1 cellular context compared by ENCODE assay signal in genomic region chr11:64206457-64207246, GRCh38.
TF ChIP-seq lines count a peak whose summit lies in the region.

Gene FERMT3 (plus strand): TSS chr11:64206721. CDS start chr11:64207365, 644 bp downstream.

TF ChIP-seq in K562, 482 proteins besides CTCF, POLR2A, EP300 and RAD21 (continued from another document and continues in another):
- TF ChIP-seq ARID3B (CRISPR knock-in tag; IDR thresholded peaks at IDR 0.05; ENCODE audit: borderline replicate concordance), result no peak
- no peak for TF ChIP-seq PURB (CRISPR knock-in tag; IDR thresholded peaks at IDR 0.05; ENCODE audit: low read depth)
- no peak for TF ChIP-seq HIVEP1 (CRISPR knock-in tag; IDR thresholded peaks at IDR 0.05)
- TF ChIP-seq CBX8 (IDR thresholded peaks at IDR 0.05; ENCODE audit: borderline replicate concordance, extremely low read depth, low read depth, low read length, poor library complexity, severe bottlenecking), result no peak
- no peak for TF ChIP-seq FOXJ2 (tag; IDR thresholded peaks at IDR 0.05)
- TF ChIP-seq TCF7L2 (IDR thresholded peaks at IDR 0.05; ENCODE audit: low read depth, low read length), result no peak
- TF ChIP-seq ZNF165 (CRISPR knock-in tag; IDR thresholded peaks at IDR 0.05; ENCODE audit: borderline replicate concordance), result no peak
- TF ChIP-seq ZBTB43 (CRISPR knock-in tag; IDR thresholded peaks at IDR 0.05), result no peak
- no peak for TF ChIP-seq XRCC3 (IDR thresholded peaks at IDR 0.05)
- no peak for TF ChIP-seq CCAR2 (IDR thresholded peaks at IDR 0.05; ENCODE audit: low read depth, low read length)
- TF ChIP-seq ZNF77 (CRISPR knock-in tag; IDR thresholded peaks at IDR 0.05), result no peak
- no peak for TF ChIP-seq ZNF3 (CRISPR knock-in tag; IDR thresholded peaks at IDR 0.05)
- TF ChIP-seq, protein P1, sequence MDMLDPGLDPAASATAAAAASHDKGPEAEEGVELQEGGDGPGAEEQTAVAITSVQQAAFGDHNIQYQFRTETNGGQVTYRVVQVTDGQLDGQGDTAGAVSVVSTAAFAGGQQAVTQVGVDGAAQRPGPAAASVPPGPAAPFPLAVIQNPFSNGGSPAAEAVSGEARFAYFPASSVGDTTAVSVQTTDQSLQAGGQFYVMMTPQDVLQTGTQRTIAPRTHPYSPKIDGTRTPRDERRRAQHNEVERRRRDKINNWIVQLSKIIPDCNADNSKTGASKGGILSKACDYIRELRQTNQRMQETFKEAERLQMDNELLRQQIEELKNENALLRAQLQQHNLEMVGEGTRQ (CRISPR knock-in tag; IDR thresholded peaks at IDR 0.05), result no peak
- 0 out of 4 replicates have a peak, but pooled peaks of 1 of the 2 experiments have one; percentile 17 for TF ChIP-seq NRF1 (conservative IDR thresholded peaks at IDR 0.05 in 1 of 2, IDR thresholded peaks at IDR 0.05 in 1 of 2)
- no peak for TF ChIP-seq ZNF134 (CRISPR knock-in tag; conservative IDR thresholded peaks at IDR 0.05)
- TF ChIP-seq POLR2B (IDR thresholded peaks at IDR 0.05; ENCODE audit: low read depth, partially characterized antibody), result peak; percentile 70
- no peak; the same call in 1 of the 2 replicates for TF ChIP-seq XRCC5 (IDR thresholded peaks at IDR 0.05; ENCODE audit: low read depth, low read length)
- no peak for TF ChIP-seq ESRRA (IDR thresholded peaks at IDR 0.05; ENCODE audit: borderline replicate concordance, low read depth)
- no peak for TF ChIP-seq ZNF140 (CRISPR knock-in tag; IDR thresholded peaks at IDR 0.05)
- TF ChIP-seq SREBF2 (CRISPR knock-in tag; IDR thresholded peaks at IDR 0.05), result 0 out of 2 replicates have a peak, but pooled peaks have one; percentile 79
- no peak for TF ChIP-seq ZC3H8 (IDR thresholded peaks at IDR 0.05)
- no peak for TF ChIP-seq DPF2 (IDR thresholded peaks at IDR 0.05)
- TF ChIP-seq GTF2B (IDR thresholded peaks at IDR 0.05; ENCODE audit: extremely low read depth, insufficient read length), result no peak
- TF ChIP-seq DACH1 (IDR thresholded peaks at IDR 0.05; ENCODE audit: partially characterized antibody), result no peak
- no peak for TF ChIP-seq ZNF217 (CRISPR knock-in tag; IDR thresholded peaks at IDR 0.05)
- TF ChIP-seq ZNF551 (CRISPR knock-in tag; IDR thresholded peaks at IDR 0.05), result no peak
- TF ChIP-seq KLF1 (tag; IDR thresholded peaks at IDR 0.05), result no peak
- TF ChIP-seq, protein P2, sequence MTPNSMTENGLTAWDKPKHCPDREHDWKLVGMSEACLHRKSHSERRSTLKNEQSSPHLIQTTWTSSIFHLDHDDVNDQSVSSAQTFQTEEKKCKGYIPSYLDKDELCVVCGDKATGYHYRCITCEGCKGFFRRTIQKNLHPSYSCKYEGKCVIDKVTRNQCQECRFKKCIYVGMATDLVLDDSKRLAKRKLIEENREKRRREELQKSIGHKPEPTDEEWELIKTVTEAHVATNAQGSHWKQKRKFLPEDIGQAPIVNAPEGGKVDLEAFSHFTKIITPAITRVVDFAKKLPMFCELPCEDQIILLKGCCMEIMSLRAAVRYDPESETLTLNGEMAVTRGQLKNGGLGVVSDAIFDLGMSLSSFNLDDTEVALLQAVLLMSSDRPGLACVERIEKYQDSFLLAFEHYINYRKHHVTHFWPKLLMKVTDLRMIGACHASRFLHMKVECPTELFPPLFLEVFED (CRISPR knock-in tag; conservative IDR thresholded peaks at IDR 0.05), result peak; percentile 29; the same call in 1 of the 2 replicates
- no peak for TF ChIP-seq RBM17 (IDR thresholded peaks at IDR 0.05; ENCODE audit: borderline replicate concordance, low read depth, low read length)
- no peak; the same call in 1 of the 2 replicates for TF ChIP-seq CTBP1 (IDR thresholded peaks at IDR 0.05; ENCODE audit: borderline replicate concordance)
- TF ChIP-seq KLF16 (IDR thresholded peaks at IDR 0.05), result no peak
- TF ChIP-seq, protein P3, sequence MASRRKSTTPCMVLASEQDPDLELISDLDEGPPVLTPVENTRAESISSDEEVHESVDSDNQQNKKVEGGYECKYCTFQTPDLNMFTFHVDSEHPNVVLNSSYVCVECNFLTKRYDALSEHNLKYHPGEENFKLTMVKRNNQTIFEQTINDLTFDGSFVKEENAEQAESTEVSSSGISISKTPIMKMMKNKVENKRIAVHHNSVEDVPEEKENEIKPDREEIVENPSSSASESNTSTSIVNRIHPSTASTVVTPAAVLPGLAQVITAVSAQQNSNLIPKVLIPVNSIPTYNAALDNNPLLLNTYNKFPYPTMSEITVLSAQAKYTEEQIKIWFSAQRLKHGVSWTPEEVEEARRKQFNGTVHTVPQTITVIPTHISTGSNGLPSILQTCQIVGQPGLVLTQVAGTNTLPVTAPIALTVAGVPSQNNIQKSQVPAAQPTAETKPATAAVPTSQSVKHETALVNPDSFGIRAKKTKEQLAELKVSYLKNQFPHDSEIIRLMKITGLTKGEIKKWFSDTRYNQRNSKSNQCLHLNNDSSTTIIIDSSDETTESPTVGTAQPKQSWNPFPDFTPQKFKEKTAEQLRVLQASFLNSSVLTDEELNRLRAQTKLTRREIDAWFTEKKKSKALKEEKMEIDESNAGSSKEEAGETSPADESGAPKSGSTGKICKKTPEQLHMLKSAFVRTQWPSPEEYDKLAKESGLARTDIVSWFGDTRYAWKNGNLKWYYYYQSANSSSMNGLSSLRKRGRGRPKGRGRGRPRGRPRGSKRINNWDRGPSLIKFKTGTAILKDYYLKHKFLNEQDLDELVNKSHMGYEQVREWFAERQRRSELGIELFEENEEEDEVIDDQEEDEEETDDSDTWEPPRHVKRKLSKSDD (conservative IDR thresholded peaks at IDR 0.05; ENCODE audit: low read length), result no peak
- TF ChIP-seq ETV5 (CRISPR knock-in tag; IDR thresholded peaks at IDR 0.05; ENCODE audit: low read depth), result no peak
- TF ChIP-seq E2F3 (CRISPR knock-in tag; IDR thresholded peaks at IDR 0.05), result peak; percentile 50
- TF ChIP-seq TAF1 (IDR thresholded peaks at IDR 0.05; ENCODE audit: control insufficient read depth, extremely low read depth, insufficient read depth, low read length, severe bottlenecking), result peak; percentile 77
- no peak for TF ChIP-seq HMGN3 (IDR thresholded peaks at IDR 0.05; ENCODE audit: borderline replicate concordance, extremely low read depth, insufficient read length, low read depth, low read length)
- no peak for TF ChIP-seq ILF3 (IDR thresholded peaks at IDR 0.05; ENCODE audit: borderline replicate concordance)
- no peak for TF ChIP-seq COPS2 (conservative IDR thresholded peaks at IDR 0.05)
- TF ChIP-seq ZNF253 (CRISPR knock-in tag; conservative IDR thresholded peaks at IDR 0.05), result no peak
- TF ChIP-seq ATF7 (IDR thresholded peaks at IDR 0.05), result 0 out of 2 replicates have a peak, but pooled peaks have one; percentile 9
- no peak for TF ChIP-seq ZNF445 (CRISPR knock-in tag; IDR thresholded peaks at IDR 0.05; ENCODE audit: low read depth)
- no peak for TF ChIP-seq HNRNPH1 (optimal IDR thresholded peaks at IDR 0.05; ENCODE audit: low read depth, low read length)
- no peak for TF ChIP-seq CHD2 (IDR thresholded peaks at IDR 0.05; ENCODE audit: low read depth, low read length)
- TF ChIP-seq LARP7 (IDR thresholded peaks at IDR 0.05), result no peak
- no peak for TF ChIP-seq MECOM (CRISPR knock-in tag; IDR thresholded peaks at IDR 0.05)
- TF ChIP-seq, protein P4, sequence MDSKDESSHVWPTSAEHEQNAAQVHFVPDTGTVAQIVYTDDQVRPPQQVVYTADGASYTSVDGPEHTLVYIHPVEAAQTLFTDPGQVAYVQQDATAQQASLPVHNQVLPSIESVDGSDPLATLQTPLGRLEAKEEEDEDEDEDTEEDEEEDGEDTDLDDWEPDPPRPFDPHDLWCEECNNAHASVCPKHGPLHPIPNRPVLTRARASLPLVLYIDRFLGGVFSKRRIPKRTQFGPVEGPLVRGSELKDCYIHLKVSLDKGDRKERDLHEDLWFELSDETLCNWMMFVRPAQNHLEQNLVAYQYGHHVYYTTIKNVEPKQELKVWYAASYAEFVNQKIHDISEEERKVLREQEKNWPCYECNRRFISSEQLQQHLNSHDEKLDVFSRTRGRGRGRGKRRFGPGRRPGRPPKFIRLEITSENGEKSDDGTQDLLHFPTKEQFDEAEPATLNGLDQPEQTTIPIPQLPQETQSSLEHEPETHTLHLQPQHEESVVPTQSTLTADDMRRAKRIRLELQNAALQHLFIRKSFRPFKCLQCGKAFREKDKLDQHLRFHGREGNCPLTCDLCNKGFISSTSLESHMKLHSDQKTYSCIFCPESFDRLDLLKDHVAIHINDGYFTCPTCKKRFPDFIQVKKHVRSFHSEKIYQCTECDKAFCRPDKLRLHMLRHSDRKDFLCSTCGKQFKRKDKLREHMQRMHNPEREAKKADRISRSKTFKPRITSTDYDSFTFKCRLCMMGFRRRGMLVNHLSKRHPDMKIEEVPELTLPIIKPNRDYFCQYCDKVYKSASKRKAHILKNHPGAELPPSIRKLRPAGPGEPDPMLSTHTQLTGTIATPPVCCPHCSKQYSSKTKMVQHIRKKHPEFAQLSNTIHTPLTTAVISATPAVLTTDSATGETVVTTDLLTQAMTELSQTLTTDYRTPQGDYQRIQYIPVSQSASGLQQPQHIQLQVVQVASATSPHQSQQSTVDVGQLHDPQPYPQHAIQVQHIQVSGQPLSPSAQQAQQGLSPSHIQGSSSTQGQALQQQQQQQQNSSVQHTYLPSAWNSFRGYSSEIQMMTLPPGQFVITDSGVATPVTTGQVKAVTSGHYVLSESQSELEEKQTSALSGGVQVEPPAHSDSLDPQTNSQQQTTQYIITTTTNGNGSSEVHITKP (IDR thresholded peaks at IDR 0.05; ENCODE audit: partially characterized antibody), result no peak
- TF ChIP-seq SMARCC2 (IDR thresholded peaks at IDR 0.05; ENCODE audit: low read depth), result no peak
- 0 out of 6 replicates have a peak, but pooled peaks of 1 of the 3 experiments have one; percentile 18 for TF ChIP-seq ZBTB11 (CRISPR knock-in tag; IDR thresholded peaks at IDR 0.05)
- no peak for TF ChIP-seq SOX6 (IDR thresholded peaks at IDR 0.05)
- 0 out of 2 replicates have a peak, but pooled peaks have one; percentile 24 for TF ChIP-seq NCOR1 (IDR thresholded peaks at IDR 0.05)
- no peak for TF ChIP-seq PCBP2 (IDR thresholded peaks at IDR 0.05; ENCODE audit: low read depth, low read length, poor library complexity, severe bottlenecking)
- peak; percentile 47 for TF ChIP-seq RBM22 (IDR thresholded peaks at IDR 0.05; ENCODE audit: low read depth, low read length, poor library complexity, severe bottlenecking)
- TF ChIP-seq HNRNPK (IDR thresholded peaks at IDR 0.05; ENCODE audit: low read depth, low read length, poor library complexity, severe bottlenecking), result no peak
- TF ChIP-seq, protein P5, sequence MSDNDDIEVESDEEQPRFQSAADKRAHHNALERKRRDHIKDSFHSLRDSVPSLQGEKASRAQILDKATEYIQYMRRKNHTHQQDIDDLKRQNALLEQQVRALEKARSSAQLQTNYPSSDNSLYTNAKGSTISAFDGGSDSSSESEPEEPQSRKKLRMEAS (CRISPR knock-in tag; IDR thresholded peaks at IDR 0.05), result peak; percentile 81
- 0 out of 2 replicates have a peak, but pooled peaks have one; percentile 10 for TF ChIP-seq MTA2 (IDR thresholded peaks at IDR 0.05; ENCODE audit: low read depth)
- TF ChIP-seq NEUROD1 (IDR thresholded peaks at IDR 0.05; ENCODE audit: borderline replicate concordance, low read depth, low read length, partially characterized antibody), result no peak
- no peak for TF ChIP-seq TEAD4 (IDR thresholded peaks at IDR 0.05; ENCODE audit: low read length)
- 0 out of 2 replicates have a peak, but pooled peaks have one; percentile 53 for TF ChIP-seq TEAD4 (CRISPR knock-in tag; IDR thresholded peaks at IDR 0.05; ENCODE audit: borderline replicate concordance)
- no peak for TF ChIP-seq HDAC2 (IDR thresholded peaks at IDR 0.05)
